Comparison of ENCODE assay signal across 13 cellular contexts in the genomic region with DNA sequence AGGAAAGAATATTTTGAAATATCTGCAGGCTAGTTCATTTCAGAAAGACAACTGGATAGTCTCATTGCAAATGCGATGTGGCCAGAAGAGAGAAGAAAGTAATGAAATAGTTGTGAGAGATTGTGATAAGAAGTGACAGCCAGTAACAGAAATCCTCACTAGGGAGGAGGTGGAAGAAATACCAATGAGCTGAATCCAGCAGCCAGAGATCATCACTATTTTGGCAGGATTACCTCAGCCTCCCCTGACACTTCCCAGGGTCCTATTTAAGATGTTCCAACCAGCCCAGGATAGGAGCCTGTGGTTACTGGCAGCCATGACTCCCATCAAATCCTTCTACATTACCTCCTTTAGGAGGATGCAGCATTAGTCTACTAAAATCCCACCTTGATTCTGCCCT.
DNase-seq lines count a peak whose midpoint lies in the region; ATAC-seq and TF ChIP-seq lines count a peak whose summit lies in the region.
"Had no signal": no experiment of that assay in that cellular context is flagged by ENCODE, and none has a peak within 500 bp of the region (broad histone marks: within the 10 kb centered on the region; RNA-seq: fewer than 3 reads in every experiment).

No MANE protein-coding gene starts in this region.

- POLR2A ChIA-PET in HEK293 (lab: Yijun Ruan, JAX) = no interaction called here

- H3K4me2 ChIP-seq in mammary epithelial cell (ENCODE audit: insufficient read depth, low read depth, low read length) = no peak overlapping the region

- no peak overlapping the region for H3K9ac ChIP-seq in mammary epithelial cell (ENCODE audit: insufficient read depth, low read length)

- dilution Hi-C loops in mammary epithelial cell (cut with HindIII; ENCODE audit: low sequenced_read_pairs) = no loop called here

- DNase-seq in astrocyte of the spinal cord (ENCODE audit: low read depth, low spot score) (peak; percentile 28), left ventricle myocardium superior (no peak), retina (peak; percentile 22), mammary epithelial cell (no peak), ACHN (no peak)
- DNase-seq: caudate nucleus; effector CD8-positive, alpha-beta T cell; Kasumi-1; NCI-H1436; NCI-H2227 treated with DMSO at 0.1 percent for 48 hours; stimulated activated CD4-positive, alpha-beta T cell treated with anti-CD3 and anti-CD28 coated beads, Interleukin-2, amount 100 ng/mL, for 24 hours had no signal

- no peaks in the 10 kb centered on the region for H3K9me3 ChIP-seq in HEK293 (ENCODE audit: control insufficient read depth, insufficient read depth, low read depth, low read length)
- no peaks in the 10 kb centered on the region for H3K9me3 ChIP-seq in mammary epithelial cell (replicated peaks; ENCODE audit: insufficient read depth, low read length)

- no peaks in the 10 kb centered on the region for H3K27me3 ChIP-seq in mammary epithelial cell (ENCODE audit: insufficient read depth, low read length)

- H3K4me3 ChIP-seq in HEK293 (ENCODE audit: low read depth, low read length) (no peak overlapping the region), astrocyte of the spinal cord (ENCODE audit: low read depth, low read length) (no peak overlapping the region), mammary epithelial cell (replicated peaks in 1 of 3; ENCODE audit: insufficient read depth in 1 of 3, low read depth in 2 of 3, low read length in 3 of 3) (no peak overlapping the region)

- CTCF ChIA-PET in HEK293 (lab: Yijun Ruan, JAX) (no interaction called here), mammary epithelial cell (lab: Charles Lee; ENCODE audit: low non-redundant PET) (no interaction called here)

- intact Hi-C loops in left ventricle myocardium superior (cut with micrococcal nuclease) = no loop called here
- intact Hi-C loops in mammary epithelial cell (cut with micrococcal nuclease) = no loop called here

- 100% methylated on average over 1 of the region's 1 CpG for WGBS in mammary epithelial cell (ENCODE audit: low coverage, missing lambda C conversion rate)

- H3K79me2 ChIP-seq in mammary epithelial cell (ENCODE audit: insufficient read depth, low read length) = no peaks in the 10 kb centered on the region

- ATAC-seq in left ventricle myocardium superior = peak; percentile 96
- ATAC-seq in HG03457 (IDR thresholded peaks at IDR 0.05; ENCODE audit: unreplicated experiment) = no peak

- TF ChIP-seq CTCF in HEK293 (tag by site-specific recombination; IDR thresholded peaks at IDR 0.05) = no peak
- no peak for TF ChIP-seq CTCF in astrocyte of the spinal cord (IDR thresholded peaks at IDR 0.05; ENCODE audit: low read depth, low read length)
- no peak for TF ChIP-seq CTCF in mammary epithelial cell (conservative IDR thresholded peaks at IDR 0.05 in 1 of 2, IDR thresholded peaks at IDR 0.05 in 1 of 2; ENCODE audit: extremely low read depth in 1 of 2, insufficient read depth in 1 of 2, low read depth in 1 of 2, low read length in 2 of 2)

- no peaks in the 10 kb centered on the region for H3K4me1 ChIP-seq in HEK293 (ENCODE audit: control insufficient read depth, insufficient read depth, low read length)
- H3K4me1 ChIP-seq in mammary epithelial cell (ENCODE audit: insufficient read depth, low read length) = no peaks in the 10 kb centered on the region

- H2AFZ ChIP-seq in mammary epithelial cell (ENCODE audit: low read depth, low read length) = no peak overlapping the region

- no peaks in the 10 kb centered on the region for H4K20me1 ChIP-seq in mammary epithelial cell (ENCODE audit: insufficient read depth, low read length)

- in situ Hi-C loops in astrocyte of the spinal cord (cut with HindIII; ENCODE audit: low sequenced_read_pairs) (no loop called here), mammary epithelial cell (cut with MboI; ENCODE audit: low sequenced_read_pairs in 2 of 2) (no loop called here), ACHN (cut with HindIII; ENCODE audit: low pct_ligation_motif_present, low pct_unique_long_range_greater_than_20kb, low sequenced_read_pairs) (no loop called here)

- H3K36me3 ChIP-seq in HEK293 (ENCODE audit: control insufficient read depth in 2 of 2, insufficient read depth in 1 of 2, low read length in 2 of 2) (no peaks in the 10 kb centered on the region), mammary epithelial cell (ENCODE audit: insufficient read depth, low read length) (no peaks in the 10 kb centered on the region)

- no peak overlapping the region for H3K27ac ChIP-seq in HEK293 (ENCODE audit: extremely low read depth, low read depth, low read length)
- no peak overlapping the region for H3K27ac ChIP-seq in mammary epithelial cell (ENCODE audit: insufficient read depth, low read depth, low read length)

- BruUV-seq in mammary epithelial cell (replicated peaks; lab: Mats Ljungman, UMichigan) = no TSS peak

TF ChIP-seq in HEK293, 187 proteins besides CTCF, POLR2A, EP300 and RAD21:
- TF ChIP-seq, protein P1, sequence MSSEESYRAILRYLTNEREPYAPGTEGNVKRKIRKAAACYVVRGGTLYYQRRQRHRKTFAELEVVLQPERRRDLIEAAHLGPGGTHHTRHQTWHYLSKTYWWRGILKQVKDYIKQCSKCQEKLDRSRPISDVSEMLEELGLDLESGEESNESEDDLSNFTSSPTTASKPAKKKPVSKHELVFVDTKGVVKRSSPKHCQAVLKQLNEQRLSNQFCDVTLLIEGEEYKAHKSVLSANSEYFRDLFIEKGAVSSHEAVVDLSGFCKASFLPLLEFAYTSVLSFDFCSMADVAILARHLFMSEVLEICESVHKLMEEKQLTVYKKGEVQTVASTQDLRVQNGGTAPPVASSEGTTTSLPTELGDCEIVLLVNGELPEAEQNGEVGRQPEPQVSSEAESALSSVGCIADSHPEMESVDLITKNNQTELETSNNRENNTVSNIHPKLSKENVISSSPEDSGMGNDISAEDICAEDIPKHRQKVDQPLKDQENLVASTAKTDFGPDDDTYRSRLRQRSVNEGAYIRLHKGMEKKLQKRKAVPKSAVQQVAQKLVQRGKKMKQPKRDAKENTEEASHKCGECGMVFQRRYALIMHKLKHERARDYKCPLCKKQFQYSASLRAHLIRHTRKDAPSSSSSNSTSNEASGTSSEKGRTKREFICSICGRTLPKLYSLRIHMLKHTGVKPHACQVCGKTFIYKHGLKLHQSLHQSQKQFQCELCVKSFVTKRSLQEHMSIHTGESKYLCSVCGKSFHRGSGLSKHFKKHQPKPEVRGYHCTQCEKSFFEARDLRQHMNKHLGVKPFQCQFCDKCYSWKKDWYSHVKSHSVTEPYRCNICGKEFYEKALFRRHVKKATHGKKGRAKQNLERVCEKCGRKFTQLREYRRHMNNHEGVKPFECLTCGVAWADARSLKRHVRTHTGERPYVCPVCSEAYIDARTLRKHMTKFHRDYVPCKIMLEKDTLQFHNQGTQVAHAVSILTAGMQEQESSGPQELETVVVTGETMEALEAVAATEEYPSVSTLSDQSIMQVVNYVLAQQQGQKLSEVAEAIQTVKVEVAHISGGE (tag by site-specific recombination; conservative IDR thresholded peaks at IDR 0.05; ENCODE audit: low read depth) = no peak
- TF ChIP-seq, protein P2, sequence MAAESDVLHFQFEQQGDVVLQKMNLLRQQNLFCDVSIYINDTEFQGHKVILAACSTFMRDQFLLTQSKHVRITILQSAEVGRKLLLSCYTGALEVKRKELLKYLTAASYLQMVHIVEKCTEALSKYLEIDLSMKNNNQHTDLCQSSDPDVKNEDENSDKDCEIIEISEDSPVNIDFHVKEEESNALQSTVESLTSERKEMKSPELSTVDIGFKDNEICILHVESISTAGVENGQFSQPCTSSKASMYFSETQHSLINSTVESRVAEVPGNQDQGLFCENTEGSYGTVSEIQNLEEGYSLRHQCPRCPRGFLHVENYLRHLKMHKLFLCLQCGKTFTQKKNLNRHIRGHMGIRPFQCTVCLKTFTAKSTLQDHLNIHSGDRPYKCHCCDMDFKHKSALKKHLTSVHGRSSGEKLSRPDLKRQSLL (tag by site-specific recombination; IDR thresholded peaks at IDR 0.05) = no peak
- TF ChIP-seq ZNF335 (tag by site-specific recombination; conservative IDR thresholded peaks at IDR 0.05) (0 out of 2 replicates have a peak, but pooled peaks have one; percentile 18), ZNF16 (tag by site-specific recombination; IDR thresholded peaks at IDR 0.05; ENCODE audit: low read depth) (no peak)
- TF ChIP-seq, protein P3, sequence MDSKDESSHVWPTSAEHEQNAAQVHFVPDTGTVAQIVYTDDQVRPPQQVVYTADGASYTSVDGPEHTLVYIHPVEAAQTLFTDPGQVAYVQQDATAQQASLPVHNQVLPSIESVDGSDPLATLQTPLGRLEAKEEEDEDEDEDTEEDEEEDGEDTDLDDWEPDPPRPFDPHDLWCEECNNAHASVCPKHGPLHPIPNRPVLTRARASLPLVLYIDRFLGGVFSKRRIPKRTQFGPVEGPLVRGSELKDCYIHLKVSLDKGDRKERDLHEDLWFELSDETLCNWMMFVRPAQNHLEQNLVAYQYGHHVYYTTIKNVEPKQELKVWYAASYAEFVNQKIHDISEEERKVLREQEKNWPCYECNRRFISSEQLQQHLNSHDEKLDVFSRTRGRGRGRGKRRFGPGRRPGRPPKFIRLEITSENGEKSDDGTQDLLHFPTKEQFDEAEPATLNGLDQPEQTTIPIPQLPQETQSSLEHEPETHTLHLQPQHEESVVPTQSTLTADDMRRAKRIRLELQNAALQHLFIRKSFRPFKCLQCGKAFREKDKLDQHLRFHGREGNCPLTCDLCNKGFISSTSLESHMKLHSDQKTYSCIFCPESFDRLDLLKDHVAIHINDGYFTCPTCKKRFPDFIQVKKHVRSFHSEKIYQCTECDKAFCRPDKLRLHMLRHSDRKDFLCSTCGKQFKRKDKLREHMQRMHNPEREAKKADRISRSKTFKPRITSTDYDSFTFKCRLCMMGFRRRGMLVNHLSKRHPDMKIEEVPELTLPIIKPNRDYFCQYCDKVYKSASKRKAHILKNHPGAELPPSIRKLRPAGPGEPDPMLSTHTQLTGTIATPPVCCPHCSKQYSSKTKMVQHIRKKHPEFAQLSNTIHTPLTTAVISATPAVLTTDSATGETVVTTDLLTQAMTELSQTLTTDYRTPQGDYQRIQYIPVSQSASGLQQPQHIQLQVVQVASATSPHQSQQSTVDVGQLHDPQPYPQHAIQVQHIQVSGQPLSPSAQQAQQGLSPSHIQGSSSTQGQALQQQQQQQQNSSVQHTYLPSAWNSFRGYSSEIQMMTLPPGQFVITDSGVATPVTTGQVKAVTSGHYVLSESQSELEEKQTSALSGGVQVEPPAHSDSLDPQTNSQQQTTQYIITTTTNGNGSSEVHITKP (tag by site-specific recombination; IDR thresholded peaks at IDR 0.05) = 0 out of 2 replicates have a peak, but pooled peaks have one; percentile 27
TF ChIP-seq in HEK293: peak in this region for 2.

Comparison
In these comparisons a context has a peak if more than half of its experiments do, and no peak if none do; other contexts are left out.
1. DNase-seq: peak in astrocyte of the spinal cord (single experiment) and retina (single experiment); none in left ventricle myocardium superior (single experiment), mammary epithelial cell (single experiment) and ACHN (single experiment).